21 cellular contexts compared by ENCODE assay signal in the genomic region with DNA sequence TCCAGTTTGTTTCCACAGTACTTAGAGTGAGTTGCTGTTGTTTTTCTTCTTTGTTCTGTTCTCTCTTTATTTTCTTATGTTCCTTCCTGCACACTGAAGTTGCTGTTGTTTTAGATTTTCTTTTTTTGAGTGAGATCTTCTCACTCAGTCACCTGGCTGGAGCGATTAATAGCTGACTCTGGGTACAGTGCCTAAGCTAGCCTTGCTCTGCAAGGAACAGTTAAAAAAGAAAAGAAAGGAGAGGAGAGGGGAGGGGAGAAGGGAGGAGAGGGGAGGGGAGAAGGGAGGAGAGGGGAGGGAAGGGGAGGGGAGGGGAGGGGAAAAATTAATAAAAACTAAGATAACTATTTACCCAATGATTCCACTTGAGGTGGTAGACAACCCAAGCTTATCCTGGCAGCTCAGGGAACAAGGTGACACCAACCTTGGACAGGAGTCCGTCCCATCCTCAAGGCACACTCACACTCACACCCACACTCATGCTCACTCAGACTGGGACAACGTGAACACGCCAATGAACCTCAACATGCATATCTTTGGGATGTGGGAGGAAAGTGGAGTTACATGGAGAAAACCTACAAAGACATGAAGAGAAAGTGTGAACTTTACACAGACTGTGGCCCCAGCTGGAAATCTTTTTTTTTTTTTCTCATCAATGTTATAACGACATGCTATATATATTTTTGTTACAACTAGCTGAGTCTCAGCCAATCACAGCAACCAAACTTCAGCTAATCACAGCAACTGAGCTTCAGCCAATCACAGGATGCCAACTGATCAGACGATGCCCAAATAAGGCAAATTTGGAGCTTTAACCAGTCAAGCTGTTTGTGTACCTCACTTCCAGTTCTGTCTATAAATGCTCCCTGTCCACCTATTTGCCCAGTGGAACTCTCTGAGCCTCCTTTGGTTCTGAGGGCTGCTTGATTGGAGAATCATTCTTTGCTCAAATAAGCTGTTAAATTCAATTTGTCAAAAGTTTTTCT.
"Had no signal": no experiment of that assay in that cellular context is flagged by ENCODE, and none has a peak within 500 bp of the region (broad histone marks: within the 10 kb centered on the region; RNA-seq: fewer than 3 reads in every experiment).

No MANE protein-coding gene starts in this region.

- H3K4me3 Mint-ChIP-seq: activated CD4-positive, alpha-beta T cell treated with anti-CD3 and anti-CD28 coated beads, Interleukin-2, amount 10 ng/mL, durations not matched to agents 24 days and 14 days; activated CD8-positive, alpha-beta T cell treated with anti-CD3 and anti-CD28 coated beads for 36 hours; natural killer cell treated with Interleukin-12 subunit alpha and Interleukin-12 subunit beta and Interleukin-15 and Interleukin-18, amount 100 ng/mL, for 72 hours had no signal

- H3K36me3 ChIP-seq: lower lobe of right lung, prostate gland, right atrium auricular region, tibial nerve, uterus had no signal

- DNase-seq: activated CD4-positive, alpha-beta T cell treated with anti-CD3 and anti-CD28 coated beads, Interleukin-2, amount 10 ng/mL, durations not matched to agents 24 days and 14 days; activated CD8-positive, alpha-beta memory T cell treated with anti-CD3 and anti-CD28 coated beads, Interleukin-2, amount 50 U/mL, for 48 hours; activated CD8-positive, alpha-beta T cell treated with anti-CD3 and anti-CD28 coated beads for 36 hours; activated gamma-delta T cell treated with Interleukin-2 at 50 U/mL for 16 hours; amygdala; dermis blood vessel endothelial cell; effector memory CD4-positive, alpha-beta T cell; foreskin keratinocyte; glutamatergic neuron; hippocampal formation; islet precursor cell; lower lobe of right lung; stimulated activated CD4-positive, alpha-beta T cell treated with anti-CD3 and anti-CD28 coated beads, Interleukin-2, amount 100 ng/mL, for 24 hours; stimulated activated naive CD8-positive, alpha-beta T cell treated with anti-CD3 and anti-CD28 coated beads, Interleukin-15, Interleukin-2, amounts not matched to agents 100 U/mL and 50 U/mL, for 24 hours; substantia nigra; uterus had no signal

- H3K27ac Mint-ChIP-seq: activated CD4-positive, alpha-beta T cell treated with anti-CD3 and anti-CD28 coated beads, Interleukin-2, amount 10 ng/mL, durations not matched to agents 24 days and 14 days; activated CD8-positive, alpha-beta T cell treated with anti-CD3 and anti-CD28 coated beads for 36 hours; activated naive CD4-positive, alpha-beta T cell treated with anti-CD3 and anti-CD28 coated beads, Interleukin-2, amount 50 U/mL, for 72 hours had no signal

- ATAC-seq: activated CD8-positive, alpha-beta T cell treated with anti-CD3 and anti-CD28 coated beads for 36 hours; activated naive CD4-positive, alpha-beta T cell treated with anti-CD3 and anti-CD28 coated beads, Interleukin-2, amount 50 U/mL, for 72 hours; foreskin keratinocyte; lower lobe of right lung; natural killer cell treated with Interleukin-12 subunit alpha and Interleukin-12 subunit beta and Interleukin-15 and Interleukin-18, amount 100 ng/mL, for 72 hours; stimulated activated naive CD8-positive, alpha-beta T cell treated with anti-CD3 and anti-CD28 coated beads, Interleukin-15, Interleukin-2, amounts not matched to agents 100 U/mL and 50 U/mL, for 24 hours had no signal

- H3K36me3 Mint-ChIP-seq: activated naive CD4-positive, alpha-beta T cell treated with anti-CD3 and anti-CD28 coated beads, Interleukin-2, amount 50 U/mL, for 72 hours; natural killer cell treated with Interleukin-12 subunit alpha and Interleukin-12 subunit beta and Interleukin-15 and Interleukin-18, amount 100 ng/mL, for 72 hours had no signal

- H3K27ac ChIP-seq: foreskin keratinocyte, lower lobe of right lung, prostate gland, right atrium auricular region, uterus had no signal

- H3K27me3 Mint-ChIP-seq: activated CD4-positive, alpha-beta T cell treated with anti-CD3 and anti-CD28 coated beads, Interleukin-2, amount 10 ng/mL, durations not matched to agents 24 days and 14 days; activated CD8-positive, alpha-beta T cell treated with anti-CD3 and anti-CD28 coated beads for 36 hours; natural killer cell treated with Interleukin-12 subunit alpha and Interleukin-12 subunit beta and Interleukin-15 and Interleukin-18, amount 100 ng/mL, for 72 hours had no signal

- H3K9me3 Mint-ChIP-seq: activated CD4-positive, alpha-beta T cell treated with anti-CD3 and anti-CD28 coated beads, Interleukin-2, amount 10 ng/mL, durations not matched to agents 24 days and 14 days; activated CD8-positive, alpha-beta T cell treated with anti-CD3 and anti-CD28 coated beads for 36 hours; activated naive CD4-positive, alpha-beta T cell treated with anti-CD3 and anti-CD28 coated beads, Interleukin-2, amount 50 U/mL, for 72 hours; natural killer cell treated with Interleukin-12 subunit alpha and Interleukin-12 subunit beta and Interleukin-15 and Interleukin-18, amount 100 ng/mL, for 72 hours had no signal

- H3K27me3 ChIP-seq: foreskin keratinocyte, right atrium auricular region, tibial nerve, uterus had no signal

- H3K4me3 ChIP-seq: lower lobe of right lung, prostate gland, right atrium auricular region, tibial nerve, uterus had no signal

- H3K4me1 ChIP-seq: foreskin keratinocyte, lower lobe of right lung, prostate gland, uterus had no signal

- H3K9me3 ChIP-seq: lower lobe of right lung, prostate gland, right atrium auricular region, tibial nerve, uterus had no signal
